Comparison of ENCODE assay signal across 27 cellular contexts in the genomic region with DNA sequence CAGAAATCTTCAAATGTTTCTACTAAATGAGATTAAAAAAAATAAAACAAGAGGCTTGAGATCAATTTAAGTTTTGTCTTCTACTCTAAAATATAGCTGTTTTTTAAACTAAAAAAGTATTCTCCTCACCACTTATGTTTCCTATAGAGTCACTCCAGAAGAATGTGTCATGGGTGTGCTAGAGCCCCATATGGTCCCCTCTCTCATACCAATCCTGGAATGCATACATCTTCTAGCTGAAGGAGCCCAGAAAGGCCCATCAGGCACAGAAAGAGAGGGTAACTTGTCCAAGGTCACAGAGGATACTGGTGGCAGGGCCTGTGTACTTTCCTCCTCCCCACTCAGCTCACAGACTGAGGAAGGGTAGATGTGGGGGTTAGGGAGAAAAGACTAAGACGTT.
"Had no signal": no experiment of that assay in that cellular context is flagged by ENCODE, and none has a peak within 500 bp of the region (broad histone marks: within the 10 kb centered on the region; RNA-seq: fewer than 3 reads in every experiment).

No MANE protein-coding gene starts in this region.

- ATAC-seq: activated T-cell treated with anti-CD3 and anti-CD28 coated beads, Interleukin-2, amount 50 U/mL, for 72 hours; Right ventricle myocardium inferior; T-helper 17 cell had no signal

- H3K4me3 Mint-ChIP-seq: activated CD4-positive, alpha-beta T cell treated with anti-CD3 and anti-CD28 coated beads, Interleukin-2, amount 10 ng/mL, durations not matched to agents 24 days and 14 days; activated naive CD8-positive, alpha-beta T cell treated with anti-CD3 and anti-CD28 coated beads, Interleukin-2, amount 10 ng/mL, durations not matched to agents 7 days and 5 days; activated T-cell treated with anti-CD3 and anti-CD28 coated beads, Interleukin-2, amount 50 U/mL, for 72 hours; T-helper 17 cell; WTC11 had no signal

- H3K4me1 Mint-ChIP-seq: WTC11 had no signal

- H3K27ac Mint-ChIP-seq: activated CD4-positive, alpha-beta T cell treated with anti-CD3 and anti-CD28 coated beads, Interleukin-2, amount 10 ng/mL, durations not matched to agents 24 days and 14 days; activated naive CD8-positive, alpha-beta T cell treated with anti-CD3 and anti-CD28 coated beads, Interleukin-2, amount 10 ng/mL, durations not matched to agents 7 days and 5 days; activated T-cell treated with anti-CD3 and anti-CD28 coated beads, Interleukin-2, amount 50 U/mL, for 72 hours; WTC11 had no signal

- H3K4me3 ChIP-seq: adrenal gland, breast epithelium, SJCRH30 had no signal

- H3K27ac ChIP-seq: adrenal gland, breast epithelium, SJCRH30 had no signal

- H3K27me3 Mint-ChIP-seq: activated CD4-positive, alpha-beta T cell treated with anti-CD3 and anti-CD28 coated beads, Interleukin-2, amount 10 ng/mL, durations not matched to agents 24 days and 14 days; activated naive CD8-positive, alpha-beta T cell treated with anti-CD3 and anti-CD28 coated beads, Interleukin-2, amount 10 ng/mL, durations not matched to agents 7 days and 5 days; T-helper 17 cell had no signal

- H3K27me3 ChIP-seq: adrenal gland, breast epithelium, SJCRH30 had no signal

- H3K9me3 Mint-ChIP-seq: activated CD4-positive, alpha-beta T cell treated with anti-CD3 and anti-CD28 coated beads, Interleukin-2, amount 10 ng/mL, durations not matched to agents 24 days and 14 days; activated naive CD8-positive, alpha-beta T cell treated with anti-CD3 and anti-CD28 coated beads, Interleukin-2, amount 10 ng/mL, durations not matched to agents 7 days and 5 days; activated T-cell treated with anti-CD3 and anti-CD28 coated beads, Interleukin-2, amount 50 U/mL, for 72 hours; WTC11 had no signal

- DNase-seq: activated CD4-positive, alpha-beta T cell treated with anti-CD3 and anti-CD28 coated beads for 1 hour; activated CD4-positive, alpha-beta T cell treated with anti-CD3 and anti-CD28 coated beads, Interleukin-2, amount 10 ng/mL, durations not matched to agents 24 days and 14 days; activated CD4-positive, alpha-beta T cell treated with anti-CD3 and anti-CD28 coated beads, Interleukin-2, amount 50 U/mL, for 48 hours; activated CD8-positive, alpha-beta memory T cell treated with anti-CD3 and anti-CD28 coated beads for 24 hours; activated naive CD4-positive, alpha-beta T cell treated with anti-CD3 and anti-CD28 coated beads, Interleukin-2, amount 50 U/mL, for 16 hours; activated naive CD8-positive, alpha-beta T cell treated with anti-CD3 and anti-CD28 coated beads, Interleukin-2, amount 10 ng/mL, durations not matched to agents 7 days and 5 days; activated T-cell treated with anti-CD3 and anti-CD28 coated beads, Interleukin-2, amount 50 U/mL, for 72 hours; adrenal gland; aorta; caudate nucleus; Kasumi-1; NCI-H1105 treated with DMSO at 0.1 percent for 48 hours; NCI-H1436 treated with DMSO at 0.1 percent for 48 hours; NCI-H187; NCI-H2081; NCI-H510A treated with DMSO at 0.1 percent for 48 hours; NCI-H69; NK-92 treated with Interleukin-12 subunit alpha and Interleukin-12 subunit beta, amount 100 ng/mL, for 24 hours; OCI-M1; RPMI8226; SJCRH30; SK-N-SH; T-helper 17 cell; T-helper 9 cell had no signal
